Comparison of ENCODE assay signal across 8 cellular contexts in genomic region chr9:136170291-136170901, GRCh38. TPM values are rescaled to one million over a fixed set of nuclear protein-coding genes. Genes with fewer than 3 reads are reported as not detected.
DNase-seq lines count a peak whose midpoint lies in the region; ATAC-seq and TF ChIP-seq lines count a peak whose summit lies in the region.

No MANE protein-coding gene starts in this region.

- TF ChIP-seq CTCF in GM12865 (IDR thresholded peaks at IDR 0.05; ENCODE audit: insufficient read depth, low read depth, low read length, missing control alignments): peak; percentile 79

- peak; percentile 10 to 58 for ATAC-seq in right cardiac atrium
- no peak for ATAC-seq in GM21515 (IDR thresholded peaks at IDR 0.05; ENCODE audit: unreplicated experiment)
- no peak for ATAC-seq in HG02610 (IDR thresholded peaks at IDR 0.05; ENCODE audit: unreplicated experiment)

- H3K27me3 ChIP-seq in right cardiac atrium (ENCODE audit: control insufficient read depth, insufficient read depth): no peaks in the 10 kb centered on the region

- WGBS in right cardiac atrium: 27% methylated on average over 15 of the region's 15 CpGs

- no peak overlapping the region for H3K27ac ChIP-seq in right cardiac atrium (ENCODE audit: low read length)

- intact Hi-C loops in right cardiac atrium (cut with DNase I): loop anchor here in 2 of 4 donors (5.0 to 10.0 kb wide), 2 partner anchors 112 to 114 kb away; no protein-coding TSS in a partner anchor

- H3K4me1 ChIP-seq in right cardiac atrium (ENCODE audit: control insufficient read depth, insufficient read depth, low read length): no peaks in the 10 kb centered on the region

- peak; percentile 50 for DNase-seq in GM12865 (ENCODE audit: low read depth)
- DNase-seq in OCI-M1 (lab: John Stamatoyannopoulos, UW): peak; percentile 46
- DNase-seq in activated T-helper 9 cell treated with anti-CD3 and anti-CD28 coated beads, Interleukin-2, amount 50 U/mL, for 16 hours (ENCODE audit: low read depth): peak; percentile 12
- DNase-seq in right cardiac atrium: peak; percentile 11 to 69 (median 56)
- peak; percentile 55 to 59 for DNase-seq in stimulated activated CD4-positive, alpha-beta T cell treated with anti-CD3 and anti-CD28 coated beads, Interleukin-2, amount 100 ng/mL, for 48 hours
- DNase-seq in NCI-H1092 (lab: John Stamatoyannopoulos, UW): no peak

- no peaks in the 10 kb centered on the region for H3K9me3 ChIP-seq in right cardiac atrium (ENCODE audit: control insufficient read depth, low read length)

- H3K4me3 ChIP-seq in GM12865 (ENCODE audit: low read depth, low read length): no peak overlapping the region
- no peak overlapping the region for H3K4me3 ChIP-seq in right cardiac atrium (ENCODE audit: low read length)

RNA-seq across cellular contexts. Expression of gene LHX3, which starts 34.5 kb away (rescaled TPM):
- total RNA-seq in right cardiac atrium: not detected
- polyA plus RNA-seq in right cardiac atrium: not detected

RNA-seq across cellular contexts. Expression of gene TMEM250, which starts 51.7 kb away (rescaled TPM):
- 10 to 100 TPM; 18.5 to 25.5 (median 20.9) TPM for total RNA-seq in right cardiac atrium
- polyA plus RNA-seq in right cardiac atrium: 16.5 TPM

Comparison
In these comparisons a context has a peak if more than half of its experiments do, and no peak if none do; other contexts are left out.
1. ATAC-seq: peak in right cardiac atrium (2 of 2); none in GM21515 (single experiment) and HG02610 (single experiment).